24 cellular contexts compared by ENCODE assay signal in genomic region chr2:161488131-161488699, GRCh38.
"Had no signal": no experiment of that assay in that cellular context is flagged by ENCODE, and none has a peak within 500 bp of the region (broad histone marks: within the 10 kb centered on the region; RNA-seq: fewer than 3 reads in every experiment).

No MANE protein-coding gene starts in this region.

- DNase-seq: colonic mucosa; cortex of kidney; dermis blood vessel endothelial cell; dorsolateral prefrontal cortex; effector CD4-positive, alpha-beta T cell; effector CD8-positive, alpha-beta T cell; effector memory CD4-positive, alpha-beta T cell; effector memory CD8-positive, alpha-beta T cell; endodermal cell; erythroblast; esophagus squamous epithelium; foreskin fibroblast; foreskin keratinocyte; foreskin melanocyte; gastrocnemius medialis; glutamatergic neuron; head of caudate nucleus; heart left ventricle; heart right ventricle had no signal

- H3K27me3 ChIP-seq: colonic mucosa, dorsolateral prefrontal cortex, esophagus muscularis mucosa, esophagus squamous epithelium, foreskin keratinocyte, gastrocnemius medialis, gastroesophageal sphincter, heart left ventricle, heart right ventricle had no signal

- H3K36me3 ChIP-seq: colonic mucosa, esophagus muscularis mucosa, esophagus squamous epithelium, gastrocnemius medialis, gastroesophageal sphincter, heart left ventricle, heart right ventricle had no signal

- H3K9me3 Mint-ChIP-seq: endodermal cell had no signal

- H3K27me3 Mint-ChIP-seq: dendritic cell treated with granulocyte-macrophage colony-stimulating factor and Interleukin-4, amounts not matched to agents 40 ng/mL and 50 ng/mL, for 4 days had no signal

- H3K4me3 ChIP-seq: colonic mucosa, coronary artery, dorsolateral prefrontal cortex, esophagus muscularis mucosa, esophagus squamous epithelium, gastrocnemius medialis, gastroesophageal sphincter, heart left ventricle, heart right ventricle had no signal

- H3K27ac ChIP-seq: colonic mucosa, coronary artery, dorsolateral prefrontal cortex, epithelial cell of prostate, esophagus muscularis mucosa, esophagus squamous epithelium, foreskin keratinocyte, gastrocnemius medialis, gastroesophageal sphincter, heart left ventricle, heart right ventricle had no signal

- H3K4me1 ChIP-seq: colonic mucosa, esophagus muscularis mucosa, esophagus squamous epithelium, foreskin keratinocyte, gastrocnemius medialis, gastroesophageal sphincter, heart left ventricle, heart right ventricle had no signal

- H3K4me1 Mint-ChIP-seq: endodermal cell had no signal

- H3K9me3 ChIP-seq: colonic mucosa, esophagus muscularis mucosa, esophagus squamous epithelium, gastrocnemius medialis, gastroesophageal sphincter, heart left ventricle had no signal

- H3K4me3 Mint-ChIP-seq: dendritic cell treated with granulocyte-macrophage colony-stimulating factor and Interleukin-4, amounts not matched to agents 40 ng/mL and 50 ng/mL, for 4 days; effector memory CD8-positive, alpha-beta T cell; endodermal cell had no signal

- H3K27ac Mint-ChIP-seq: dendritic cell treated with granulocyte-macrophage colony-stimulating factor and Interleukin-4, amounts not matched to agents 40 ng/mL and 50 ng/mL, for 4 days; effector memory CD8-positive, alpha-beta T cell; endodermal cell had no signal
